Comparison of ENCODE assay signal across 8 cellular contexts in the genomic region with DNA sequence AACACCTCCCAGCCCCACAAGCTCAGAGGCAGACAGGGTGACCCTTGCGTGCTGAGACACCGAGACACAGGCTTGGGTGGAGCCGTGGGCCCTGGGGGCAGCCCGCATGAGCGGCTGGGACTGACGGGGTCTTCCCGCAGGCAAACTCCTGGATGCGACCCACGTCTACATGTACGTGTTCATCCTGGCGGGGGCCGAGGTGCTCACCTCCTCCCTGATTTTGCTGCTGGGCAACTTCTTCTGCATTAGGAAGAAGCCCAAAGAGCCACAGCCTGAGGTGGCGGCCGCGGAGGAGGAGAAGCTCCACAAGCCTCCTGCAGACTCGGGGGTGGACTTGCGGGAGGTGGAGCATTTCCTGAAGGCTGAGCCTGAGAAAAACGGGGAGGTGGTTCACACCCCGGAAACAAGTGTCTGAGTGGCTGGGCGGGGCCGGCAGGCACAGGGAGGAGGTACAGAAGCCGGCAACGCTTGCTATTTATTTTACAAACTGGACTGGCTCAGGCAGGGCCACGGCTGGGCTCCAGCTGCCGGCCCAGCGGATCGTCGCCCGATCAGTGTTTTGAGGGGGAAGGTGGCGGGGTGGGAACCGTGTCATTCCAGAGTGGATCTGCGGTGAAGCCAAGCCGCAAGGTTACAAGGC. TPM values are rescaled to one million over a fixed set of nuclear protein-coding genes. Genes with fewer than 3 reads are reported as not detected.
DNase-seq lines count a peak whose midpoint lies in the region; ATAC-seq lines count a peak whose summit lies in the region.

No MANE protein-coding gene starts in this region.

- peaks cover 6 to 21% of the 10 kb centered on the region in 2 donors for H3K36me3 ChIP-seq in esophagus (ENCODE audit: control insufficient read depth in 2 of 2, insufficient read depth in 2 of 2, low read length in 1 of 2)

- DNase-seq in DMS153 (lab: John Stamatoyannopoulos, UW), result peak; percentile 68
- peak; percentile 90 for DNase-seq in NCI-H2196 (lab: John Stamatoyannopoulos, UW; ENCODE audit: unreplicated experiment)
- peak; percentile 59 for DNase-seq in activated T-cell treated with anti-CD3 and anti-CD28 coated beads for 24 hours (ENCODE audit: low read depth)
- DNase-seq in occipital lobe (lab: John Stamatoyannopoulos, UW), result peak; percentile 72
- peak; percentile 92 for DNase-seq in ureter (ENCODE audit: low spot score)
- DNase-seq in epidermal melanocyte (ENCODE audit: insufficient read length, low spot score), result no peak

- no peak for ATAC-seq in HG02678 (IDR thresholded peaks at IDR 0.05; ENCODE audit: unreplicated experiment)

- H3K9me3 ChIP-seq in esophagus (ENCODE audit: control insufficient read depth in 2 of 2, insufficient read depth in 1 of 2, low read depth in 1 of 2, low read length in 1 of 2), result no peaks in the 10 kb centered on the region

- H3K27me3 ChIP-seq in esophagus (ENCODE audit: control insufficient read depth in 1 of 2, insufficient read depth in 2 of 2, low read length in 2 of 2), result no peaks in the 10 kb centered on the region

- 19 to 27% methylated on average over 33 of the region's 33 CpGs for WGBS in esophagus, 2 donors

- no peak overlapping the region for H3K4me3 ChIP-seq in esophagus (ENCODE audit: low read depth in 1 of 2, low read length in 2 of 2)

- H3K4me1 ChIP-seq in esophagus (ENCODE audit: control insufficient read depth in 2 of 2, insufficient read depth in 2 of 2, low read length in 1 of 2), result peaks cover 25 to 67% of the 10 kb centered on the region in 2 donors

- peak overlapping the region; percentile 68 to 83 for H3K27ac ChIP-seq in esophagus (ENCODE audit: low read depth in 2 of 2, low read length in 1 of 2)

RNA-seq across cellular contexts. Expression of a gene that starts 9.8 kb away (rescaled TPM):
- 10 to 100 TPM; 17.5 to 41.0 TPM for polyA plus RNA-seq in esophagus
- 4.2 TPM for total RNA-seq in occipital lobe
- 44.2 TPM for total RNA-seq in ureter

RNA-seq across cellular contexts. Expression of a gene that starts 26.0 kb away (rescaled TPM):
- polyA plus RNA-seq in esophagus, result 10 to 100 TPM; 16.3 to 33.7 TPM
- total RNA-seq in occipital lobe, result 18.6 TPM
- 108 TPM for total RNA-seq in ureter

RNA-seq across cellular contexts. Expression of a gene that starts 34.8 kb away (rescaled TPM):
- 10 to 100 TPM; 63.7 to 79.6 TPM for polyA plus RNA-seq in esophagus
- total RNA-seq in occipital lobe, result 23.9 TPM
- total RNA-seq in ureter, result 170 TPM
